In the genomic region with DNA sequence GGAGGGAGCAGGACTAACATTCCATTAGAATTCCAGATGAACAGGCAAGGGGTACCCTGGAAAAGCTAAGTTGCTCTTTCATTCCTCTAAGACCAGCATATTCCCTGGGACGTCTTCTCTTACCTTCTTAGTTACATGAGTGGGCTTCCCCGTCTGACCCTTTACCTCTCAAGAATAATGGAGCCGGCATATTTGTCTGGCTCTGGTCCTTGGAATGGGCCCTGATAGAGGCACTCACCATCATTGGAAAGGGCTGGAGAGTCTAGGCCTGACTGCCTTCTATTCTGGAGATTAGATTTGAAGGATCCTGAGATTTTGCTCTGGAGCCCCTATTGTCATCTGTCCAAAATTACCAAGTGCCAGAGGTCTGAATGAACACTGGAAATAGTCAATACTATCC, we compare ENCODE assay signal across 24 cellular contexts.
"Had no signal": no experiment of that assay in that cellular context is flagged by ENCODE, and none has a peak within 500 bp of the region (broad histone marks: within the 10 kb centered on the region; RNA-seq: fewer than 3 reads in every experiment).

No MANE protein-coding gene starts in this region.

- H3K27me3 ChIP-seq: testis, thyroid gland, tibial nerve, transverse colon, upper lobe of left lung, upper lobe of right lung, uterus, vagina had no signal

- H3K4me3 ChIP-seq: stomach, suprapubic skin, testis, thoracic aorta, thyroid gland, tibial artery, tibial nerve, transverse colon, upper lobe of left lung, upper lobe of right lung, uterus, vagina had no signal

- H3K9me3 ChIP-seq: stomach, suprapubic skin, testis, thoracic aorta, thyroid gland, tibial artery, tibial nerve, transverse colon, upper lobe of left lung, upper lobe of right lung, uterus, vagina had no signal

- H3K36me3 ChIP-seq: stomach, suprapubic skin, thoracic aorta, thyroid gland, tibial artery, tibial nerve, transverse colon, upper lobe of left lung, upper lobe of right lung, uterus, vagina had no signal

- H3K27ac ChIP-seq: stomach, suprapubic skin, testis, thoracic aorta, thyroid gland, tibial artery, tibial nerve, transverse colon, upper lobe of left lung, upper lobe of right lung, uterus, vagina had no signal

- H3K4me1 ChIP-seq: stomach, suprapubic skin, testis, thyroid gland, tibial artery, tibial nerve, transverse colon, upper lobe of left lung, upper lobe of right lung, uterus, vagina had no signal

- DNase-seq: stimulated activated CD4-positive, alpha-beta T cell treated with anti-CD3 and anti-CD28 coated beads, Interleukin-2, amount 100 ng/mL, for 48 hours; stimulated activated CD4-positive, alpha-beta T cell treated with anti-CD3 and anti-CD28 coated beads, Interleukin-4, amount 100 ng/mL, for 1 hour; stimulated activated CD4-positive, alpha-beta T cell treated with anti-CD3 and anti-CD28 coated beads, Interleukin-4, amount 100 ng/mL, for 24 hours; stimulated activated CD4-positive, alpha-beta T cell treated with anti-CD3 and anti-CD28 coated beads, Interleukin-4, amount 100 ng/mL, for 4 hours; stimulated activated CD8-positive, alpha-beta memory T cell treated with anti-CD3 and anti-CD28 coated beads, Interleukin-4, amount 100 ng/mL, for 48 hours; stimulated activated naive B cell treated with anti-CD40 and anti-IgM and Interleukin-4, amounts not matched to agents 10 μg/mL and 1 μg/mL and 100 μg/mL, for 72 hours; stimulated activated naive CD4-positive, alpha-beta T cell; stimulated activated naive CD4-positive, alpha-beta T cell treated with Interleukin-2 at 50 U/mL for 16 hours; stimulated activated naive CD8-positive, alpha-beta T cell treated with anti-CD3 and anti-CD28 coated beads, Interleukin-15, amount 100 ng/mL, for 72 hours; stimulated activated naive CD8-positive, alpha-beta T cell treated with anti-CD3 and anti-CD28 coated beads, Interleukin-15, Interleukin-2, amounts not matched to agents 100 U/mL and 50 U/mL, for 24 hours; stomach; substantia nigra; testis; thyroid gland; tibial artery; transverse colon; trophoblast cell; upper lobe of left lung; upper lobe of right lung; uterus had no signal
